Comparison of ENCODE assay signal across 9 cellular contexts in genomic region chr4:168630445-168631187, GRCh38.
DNase-seq lines count a peak whose midpoint lies in the region; ATAC-seq and TF ChIP-seq lines count a peak whose summit lies in the region.
"Had no signal": no experiment of that assay in that cellular context is flagged by ENCODE, and none has a peak within 500 bp of the region (broad histone marks: within the 10 kb centered on the region; RNA-seq: fewer than 3 reads in every experiment).

No MANE protein-coding gene starts in this region.

- H3K4ac ChIP-seq in neuronal stem cell (ENCODE audit: low read length): no peak overlapping the region

- POLR2A ChIA-PET in T-cell (lab: Charles Lee): no interaction called here

- intact Hi-C loops in esophagus muscularis mucosa (cut with DNase I): loop anchor here (5.0 kb wide), 2 partner anchors 43 to 77 kb away; no protein-coding TSS in a partner anchor

- TF ChIP-seq CTCF in esophagus muscularis mucosa (IDR thresholded peaks at IDR 0.05): no peak

- no peak overlapping the region for H3K14ac ChIP-seq in neuronal stem cell (ENCODE audit: low read length)

- no peak overlapping the region for H4K8ac ChIP-seq in neuronal stem cell (ENCODE audit: low read depth, low read length)

- no peak overlapping the region for H2BK15ac ChIP-seq in neuronal stem cell (ENCODE audit: low read length)

- H3K27me3 Mint-ChIP-seq in T-cell: peaks cover 49 to 64% of the 10 kb centered on the region in 2 donors

- no peak overlapping the region for H3K23ac ChIP-seq in neuronal stem cell (ENCODE audit: low read depth, low read length, poor library complexity)

- H2AK5ac ChIP-seq in neuronal stem cell (ENCODE audit: low read depth, low read length): no peak overlapping the region

- H2BK12ac ChIP-seq in neuronal stem cell (ENCODE audit: low read length): no peak overlapping the region

- H3K4me2 ChIP-seq in BLaER1 treated with 17β-estradiol and CSF1 and Interleukin-3, amounts not matched to agents 10 nM and 100 nM: peak overlapping the region; percentile 86 to 99 (median 93)
- H3K4me2 ChIP-seq in neuronal stem cell (ENCODE audit: insufficient read depth, low read length, poor library complexity, severe bottlenecking): peak overlapping the region; percentile 83

- 68% methylated on average over 12 of the region's 12 CpGs for WGBS in esophagus muscularis mucosa
- 100% methylated on average over 1 of the region's 12 CpGs; no CpG with 5 or more reads in 1 of the 2 donors for WGBS in neuronal stem cell (ENCODE audit: extremely low coverage in 2 of 2, insufficient read length in 2 of 2, insufficient replicate concordance in 1 of 2), 2 donors

- H3K4me1 Mint-ChIP-seq in T-cell: peaks cover 8 to 14% (median 14%) of the 10 kb centered on the region in 3 donors

- TF ChIP-seq POLR2A in esophagus muscularis mucosa (IDR thresholded peaks at IDR 0.05; ENCODE audit: low read depth): no peak

- no peak overlapping the region for H2BK5ac ChIP-seq in neuronal stem cell (ENCODE audit: low read length)

- H3K36me3 ChIP-seq in BLaER1 treated with 17β-estradiol and CSF1 and Interleukin-3, amounts not matched to agents 10 nM and 100 nM: no peaks in the 10 kb centered on the region
- H3K36me3 ChIP-seq in esophagus muscularis mucosa (no peaks in the 10 kb centered on the region), neuronal stem cell (replicated peaks in 1 of 2; ENCODE audit: control insufficient read depth in 2 of 2, insufficient read depth in 2 of 2, low read length in 2 of 2) (no peaks in the 10 kb centered on the region)

- H3K27me3 ChIP-seq in BLaER1 treated with 17β-estradiol and CSF1 and Interleukin-3, amounts not matched to agents 10 nM and 100 nM: peaks cover 28 to 59% (median 35%) of the 10 kb centered on the region in 11 experiments
- no peaks in the 10 kb centered on the region for H3K27me3 ChIP-seq in esophagus muscularis mucosa
- no peaks in the 10 kb centered on the region for H3K27me3 ChIP-seq in neuronal stem cell (ENCODE audit: control insufficient read depth in 3 of 3, insufficient read depth in 3 of 3, low read depth in 1 of 3, low read length in 3 of 3)

- H2AFZ ChIP-seq in neuronal stem cell (ENCODE audit: low read length): peak overlapping the region; percentile 94

- no peaks in the 10 kb centered on the region for H3K36me3 Mint-ChIP-seq in T-cell
- H3K36me3 Mint-ChIP-seq: activated naive CD8-positive, alpha-beta T cell treated with anti-CD3 and anti-CD28 coated beads, Interleukin-2, amount 10 ng/mL, durations not matched to agents 7 days and 5 days had no signal

- no peaks in the 10 kb centered on the region for H4K20me1 ChIP-seq in BLaER1 treated with 17β-estradiol and CSF1 and Interleukin-3, amounts not matched to agents 10 nM and 100 nM

- CTCF ChIA-PET in T-cell (lab: Charles Lee): no interaction called here

- H3K4me3 ChIP-seq in BLaER1 treated with 17β-estradiol and CSF1 and Interleukin-3, amounts not matched to agents 10 nM and 100 nM: peak overlapping the region in 9 of 10 experiments; percentile 50 to 68 (median 60); a peak in 10 of 20 replicates
- H3K4me3 ChIP-seq in esophagus muscularis mucosa (peak overlapping the region; percentile 58 to 74 (median 64)), neuronal stem cell (ENCODE audit: low read length in 2 of 2) (peak overlapping the region; percentile 86)

- no peak for ATAC-seq in HG03097 (IDR thresholded peaks at IDR 0.05; ENCODE audit: low FRiP score, unreplicated experiment)
- no peak for ATAC-seq in T-cell (replicated peaks in 1 of 4)

- no peaks in the 10 kb centered on the region for H3K9me3 Mint-ChIP-seq in T-cell
- H3K9me3 Mint-ChIP-seq: activated naive CD8-positive, alpha-beta T cell treated with anti-CD3 and anti-CD28 coated beads, Interleukin-2, amount 10 ng/mL, durations not matched to agents 7 days and 5 days had no signal

- no peak for TF ChIP-seq EP300 in esophagus muscularis mucosa (IDR thresholded peaks at IDR 0.05)

- H3K4me1 ChIP-seq in BLaER1 treated with 17β-estradiol and CSF1 and Interleukin-3, amounts not matched to agents 10 nM and 100 nM: peaks cover 7 to 27% (median 22%) of the 10 kb centered on the region in 10 experiments; a peak in 19 of 20 replicates
- H3K4me1 ChIP-seq in esophagus muscularis mucosa (peaks cover 28 to 41% (median 31%) of the 10 kb centered on the region in 4 donors), neuronal stem cell (ENCODE audit: control insufficient read depth in 2 of 2, insufficient read depth in 1 of 2, low read depth in 1 of 2, low read length in 2 of 2) (peaks cover 12 to 13% of the 10 kb centered on the region in 2 donors)

- no peak overlapping the region for H3K18ac ChIP-seq in neuronal stem cell (ENCODE audit: low read length)

- no peaks in the 10 kb centered on the region for H3K79me1 ChIP-seq in neuronal stem cell (ENCODE audit: low read depth, low read length)

- H3K9me3 ChIP-seq in BLaER1 treated with 17β-estradiol and CSF1 and Interleukin-3, amounts not matched to agents 10 nM and 100 nM (replicated peaks in 1 of 11): no peaks in the 10 kb centered on the region
- H3K9me3 ChIP-seq in esophagus muscularis mucosa (no peaks in the 10 kb centered on the region), neuronal stem cell (replicated peaks in 1 of 2; ENCODE audit: control insufficient read depth in 2 of 2, insufficient read depth in 1 of 2, low read depth in 1 of 2, low read length in 2 of 2) (no peaks in the 10 kb centered on the region)

- no peak overlapping the region for H3K27ac ChIP-seq in BLaER1 treated with 17β-estradiol and CSF1 and Interleukin-3, amounts not matched to agents 10 nM and 100 nM
- H3K27ac ChIP-seq in esophagus muscularis mucosa (replicated peaks in 1 of 4) (peak overlapping the region; percentile 73 to 77 (median 76)), neuronal stem cell (replicated peaks; ENCODE audit: low read length) (peak overlapping the region; percentile 99)

- H3K4me3 Mint-ChIP-seq in T-cell: peak overlapping the region in 1 of 3 donors; percentile 42

- no peak overlapping the region for H3K27ac Mint-ChIP-seq in T-cell
- H3K27ac Mint-ChIP-seq: activated naive CD8-positive, alpha-beta T cell treated with anti-CD3 and anti-CD28 coated beads, Interleukin-2, amount 10 ng/mL, durations not matched to agents 7 days and 5 days had no signal

- peak overlapping the region in 3 of 11 experiments; percentile 43 to 53 (median 50); a peak in 1 of 22 replicates for H3K9ac ChIP-seq in BLaER1 treated with 17β-estradiol and CSF1 and Interleukin-3, amounts not matched to agents 10 nM and 100 nM
- H3K9ac ChIP-seq in neuronal stem cell (ENCODE audit: low read depth, low read length, poor library complexity): no peak overlapping the region

- H2BK120ac ChIP-seq in neuronal stem cell (ENCODE audit: low read depth, low read length): no peak overlapping the region

- no peak overlapping the region for H4K91ac ChIP-seq in neuronal stem cell (ENCODE audit: low read depth, low read length, poor library complexity)

- peak; percentile 49 for DNase-seq in NCI-H69 (lab: John Stamatoyannopoulos, UW)
- no peak for DNase-seq in esophagus muscularis mucosa (ENCODE audit: extremely low spot score)
- DNase-seq in neuronal stem cell (ENCODE audit: low spot score): no peak
- no peak for DNase-seq in superior temporal gyrus (ENCODE audit: extremely low spot score)
- DNase-seq in T-cell: no peak
- DNase-seq in DMS79 treated with DMSO at 0.1 percent for 48 hours (lab: John Stamatoyannopoulos, UW): no peak

Comparison
In these comparisons a context has a peak if more than half of its experiments do, and no peak if none do; other contexts are left out.
1. H3K27ac ChIP-seq: peak in esophagus muscularis mucosa (4 of 4) and neuronal stem cell (single experiment); none in BLaER1 treated with 17β-estradiol and CSF1 and Interleukin-3, amounts not matched to agents 10 nM and 100 nM (0 of 11).
2. Peak in every context shown above with its lines, with median percentiles within 50 percentile points of each other: H3K4me3 ChIP-seq.